In genomic region chr6:81985191-81985590, GRCh38 we compare ENCODE assay signal across 14 cellular contexts.
DNase-seq lines count a peak whose midpoint lies in the region; TF ChIP-seq lines count a peak whose summit lies in the region.
"Had no signal": no experiment of that assay in that cellular context is flagged by ENCODE, and none has a peak within 500 bp of the region (broad histone marks: within the 10 kb centered on the region; RNA-seq: fewer than 3 reads in every experiment).

No MANE protein-coding gene starts in this region.

- DNase-seq in GM23248, result peak; percentile 30
- DNase-seq in LHCN-M2 (ENCODE audit: low read depth), result peak; percentile 39
- peak; percentile 42 for DNase-seq in choroid plexus epithelial cell (ENCODE audit: low read depth)
- no peak for DNase-seq in osteoblast (ENCODE audit: insufficient read length, low spot score, missing footprints)
- no peak for DNase-seq in SW 1271 (lab: John Stamatoyannopoulos, UW)
- DNase-seq in ureter (ENCODE audit: low spot score), result no peak
- DNase-seq in stimulated activated CD4-positive, alpha-beta T cell treated with anti-CD3 and anti-CD28 coated beads, Interleukin-4, amount 100 ng/mL, for 4 hours, result no peak
- DNase-seq: CD4-positive, alpha-beta memory T cell; NCI-H1092; NCI-H2107; NCI-H82; Peyer's patch had no signal

- H3K9me3 ChIP-seq in GM23248 (ENCODE audit: low read depth), result no peaks in the 10 kb centered on the region
- H3K9me3 ChIP-seq in osteoblast (ENCODE audit: low read depth, low read length), result no peaks in the 10 kb centered on the region
- H3K9me3 ChIP-seq: HAP-1, Peyer's patch had no signal

- H3K79me2 ChIP-seq in GM23248 (ENCODE audit: insufficient read depth) (no peaks in the 10 kb centered on the region), osteoblast (ENCODE audit: insufficient read depth, low read length) (no peaks in the 10 kb centered on the region)

- H2AFZ ChIP-seq in GM23248, result peak overlapping the region; percentile 8; the same call in 1 of the 2 replicates
- peak overlapping the region; percentile 23 for H2AFZ ChIP-seq in osteoblast (ENCODE audit: low read length)

- H3K27me3 ChIP-seq in GM23248 (replicated peaks; ENCODE audit: insufficient read depth) (no peaks in the 10 kb centered on the region), osteoblast (ENCODE audit: insufficient read depth, low read length) (no peaks in the 10 kb centered on the region)
- H3K27me3 ChIP-seq: Peyer's patch had no signal

- H3K4me1 ChIP-seq in GM23248 (ENCODE audit: insufficient read depth) (peaks cover 38% of the 10 kb centered on the region), osteoblast (ENCODE audit: insufficient read depth, low read length) (peaks cover 15% of the 10 kb centered on the region)
- H3K4me1 ChIP-seq: HAP-1, Peyer's patch had no signal

- peaks cover 14% of the 10 kb centered on the region for H3F3A ChIP-seq in GM23248 (ENCODE audit: insufficient read depth)

- TF ChIP-seq CTCF in choroid plexus epithelial cell (conservative IDR thresholded peaks at IDR 0.05; ENCODE audit: low read depth, low read length) (no peak), osteoblast (IDR thresholded peaks at IDR 0.05; ENCODE audit: extremely low read depth, low read depth, low read length) (no peak)

- H4K20me1 ChIP-seq in GM23248 (ENCODE audit: insufficient read depth), result no peaks in the 10 kb centered on the region
- H4K20me1 ChIP-seq in osteoblast (ENCODE audit: insufficient read depth, low read length), result no peaks in the 10 kb centered on the region

- no peak overlapping the region for H3K4me3 ChIP-seq in GM23248
- H3K4me3 ChIP-seq in choroid plexus epithelial cell (ENCODE audit: low read depth, low read length), result no peak overlapping the region
- no peak overlapping the region for H3K4me3 ChIP-seq in osteoblast (ENCODE audit: insufficient read depth, low read length)
- H3K4me3 ChIP-seq: HAP-1, K562, Peyer's patch had no signal

- 85 to 93% methylated on average over 1 of the region's 1 CpG for WGBS in GM23248 (ENCODE audit: low coverage in 1 of 2, low lambda C conversion rate in 2 of 2, missing lambda C conversion rate in 2 of 2), 2 experiments

- H3K27ac ChIP-seq in GM23248 (no peak overlapping the region), osteoblast (ENCODE audit: low read depth, low read length) (no peak overlapping the region)
- H3K27ac ChIP-seq: Peyer's patch had no signal

- H3K9me2 ChIP-seq in GM23248 (ENCODE audit: insufficient read depth), result no peaks in the 10 kb centered on the region

- H3K9ac ChIP-seq in GM23248, result no peak overlapping the region

- H3K4me2 ChIP-seq in GM23248 (ENCODE audit: unreplicated experiment) (peak overlapping the region; percentile 35), osteoblast (ENCODE audit: insufficient read depth, low read length) (no peak overlapping the region)

- no peaks in the 10 kb centered on the region for H3K36me3 ChIP-seq in GM23248 (ENCODE audit: low read depth)
- H3K36me3 ChIP-seq in osteoblast (ENCODE audit: insufficient read depth, low read length), result no peaks in the 10 kb centered on the region
- H3K36me3 ChIP-seq: HAP-1, Peyer's patch had no signal

- in situ Hi-C loops in GM23248 (cut with MboI), result no loop called here

Comparison
In these comparisons a context has a peak if more than half of its experiments do, and no peak if none do; other contexts are left out.
1. DNase-seq: peak in GM23248 (single experiment), LHCN-M2 (single experiment) and choroid plexus epithelial cell (single experiment); none in osteoblast (single experiment), SW 1271 (0 of 2), ureter (single experiment) and stimulated activated CD4-positive, alpha-beta T cell treated with anti-CD3 and anti-CD28 coated beads, Interleukin-4, amount 100 ng/mL, for 4 hours (0 of 2).